ENCODE assay signal across 8 cellular contexts in the genomic region with DNA sequence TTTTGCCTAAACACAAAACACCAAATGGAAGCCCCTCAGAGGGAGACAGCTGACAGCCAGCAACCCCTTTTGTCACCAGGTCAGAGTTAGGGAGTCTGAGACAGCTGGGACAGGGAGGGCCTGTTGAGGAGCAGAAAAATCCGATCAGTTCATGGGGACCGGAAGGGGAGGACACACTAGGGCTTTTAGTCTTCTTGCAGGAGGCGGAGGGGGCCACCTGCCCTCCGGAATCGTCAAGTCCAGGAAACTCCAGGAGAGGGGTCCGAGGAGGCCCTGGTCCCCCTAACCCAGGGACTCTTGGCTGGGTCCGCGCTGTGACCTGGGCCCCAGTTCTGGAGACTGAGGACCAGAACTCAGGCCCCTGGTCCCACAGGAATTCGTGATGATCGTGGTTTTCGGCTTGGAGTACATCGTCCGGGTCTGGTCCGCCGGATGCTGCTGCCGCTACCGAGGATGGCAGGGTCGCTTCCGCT. TPM values are rescaled to one million over a fixed set of nuclear protein-coding genes. Genes with fewer than 3 reads are reported as not detected.
A peak's percentile ranks its signal among the peaks of the same experiment; 100 is the strongest.
DNase-seq lines count a peak whose midpoint lies in the region; ATAC-seq, FAIRE-seq and TF ChIP-seq lines count a peak whose summit lies in the region.

No MANE protein-coding gene starts in this region.

- no peak overlapping the region for H3K9ac ChIP-seq in HUES6 (ENCODE audit: low read length)

- H3K27me3 ChIP-seq in HUES6 (ENCODE audit: control insufficient read depth, insufficient read depth, low read length) (peaks cover 26% of the 10 kb centered on the region), esophagus squamous epithelium (peaks cover 0 to 8% (median 0%) of the 10 kb centered on the region in 4 donors), MG63 (no peaks in the 10 kb centered on the region), small intestine (ENCODE audit: control insufficient read depth in 2 of 2, insufficient read depth in 2 of 2, low read length in 2 of 2) (peaks cover 0 to 2% of the 10 kb centered on the region in 2 donors)

- H3K27ac ChIP-seq in HUES6 (ENCODE audit: low read depth, low read length) (no peak overlapping the region), esophagus squamous epithelium (no peak overlapping the region), small intestine (ENCODE audit: low read depth in 1 of 2, low read length in 1 of 2) (no peak overlapping the region)

- H3K4me3 ChIP-seq in GM12864 (ENCODE audit: low read depth, low read length), result peak overlapping the region; percentile 54
- peak overlapping the region; percentile 62 for H3K4me3 ChIP-seq in HUES6 (ENCODE audit: low read depth, low read length)
- H3K4me3 ChIP-seq in esophagus squamous epithelium, result peak overlapping the region in 3 of 4 donors; percentile 40 to 62 (median 46)
- H3K4me3 ChIP-seq in MG63, result no peak overlapping the region
- H3K4me3 ChIP-seq in small intestine (ENCODE audit: low read depth in 1 of 2, low read length in 2 of 2), result peak overlapping the region in 1 of 2 donors; percentile 42

- intact Hi-C loops in esophagus squamous epithelium (cut with DNase I) (no loop called here), sciatic nerve (cut with DNase I) (no loop called here)

- ATAC-seq in sciatic nerve, result peak; percentile 19

- H3K4me1 ChIP-seq in HUES6 (ENCODE audit: control insufficient read depth, insufficient read depth, low read length), result peaks cover 2% of the 10 kb centered on the region; the same call in 1 of the 2 replicates
- peaks cover 6 to 26% (median 9%) of the 10 kb centered on the region in 3 donors for H3K4me1 ChIP-seq in esophagus squamous epithelium
- no peaks in the 10 kb centered on the region for H3K4me1 ChIP-seq in small intestine (ENCODE audit: control insufficient read depth in 2 of 2, insufficient read depth in 1 of 2, low read depth in 1 of 2, low read length in 1 of 2)

- no peak for TF ChIP-seq POLR2A in esophagus squamous epithelium (IDR thresholded peaks at IDR 0.05)

- DNase-seq in GM12864 (ENCODE audit: low read depth) (no peak), esophagus squamous epithelium (lab: John Stamatoyannopoulos, UW) (no peak), sciatic nerve (ENCODE audit: low spot score) (no peak), MG63 (no peak), small intestine (no peak), SK-N-DZ (ENCODE audit: low spot score) (no peak), NCI-H524 treated with DMSO at 0.1 percent for 48 hours (lab: John Stamatoyannopoulos, UW) (no peak)

- WGBS in esophagus squamous epithelium, 2 donors, result 53 to 67% methylated on average over 9 to 15 of the region's 19 CpGs
- 20 to 36% (median 33%) methylated on average over 18 to 19 of the region's 19 CpGs for WGBS in small intestine, 3 donors

- no peaks in the 10 kb centered on the region for H3K36me3 ChIP-seq in HUES6 (ENCODE audit: control insufficient read depth, insufficient read depth, low read length)
- H3K36me3 ChIP-seq in esophagus squamous epithelium, result no peaks in the 10 kb centered on the region
- no peaks in the 10 kb centered on the region for H3K36me3 ChIP-seq in MG63
- no peaks in the 10 kb centered on the region for H3K36me3 ChIP-seq in small intestine (ENCODE audit: control insufficient read depth in 2 of 2, insufficient read depth in 2 of 2, low read length in 2 of 2)

- H3K9me3 ChIP-seq in HUES6 (ENCODE audit: control insufficient read depth, insufficient read depth, low read depth, low read length) (no peaks in the 10 kb centered on the region), esophagus squamous epithelium (no peaks in the 10 kb centered on the region), MG63 (no peaks in the 10 kb centered on the region), small intestine (ENCODE audit: control insufficient read depth, low read depth) (no peaks in the 10 kb centered on the region)

- TF ChIP-seq CTCF in GM12864 (IDR thresholded peaks at IDR 0.05; ENCODE audit: low read depth, low read length, missing control alignments) (no peak), esophagus squamous epithelium (IDR thresholded peaks at IDR 0.05) (no peak)

- FAIRE-seq in small intestine (lab: Jason Lieb, UNC), result no peak

RNA-seq across cellular contexts. Expression of a gene that starts 34.2 kb away (rescaled TPM):
- total RNA-seq in esophagus squamous epithelium (1 to 10 TPM in 1 of 4 donors, under 1 TPM in 3; 0.50 to 2.1 (median 0.81) TPM), sciatic nerve (2.3 TPM)
- total RNA-seq in MG63 (2014; rRNA removed; shearing (Covaris generic); ENCODE audit: low replicate concordance), result not detected in 2 replicates
- polyA plus RNA-seq in small intestine, result 1 to 10 TPM in 2 of 3 donors, under 1 TPM in 1; 0.45 to 1.9 (median 1.4) TPM
- 2.5 and 2.6 TPM in 2 replicates for polyA plus RNA-seq in SK-N-DZ (2014; cell fraction: cytosol; rRNA removed)
- polyA plus RNA-seq in SK-N-DZ (2014; cell fraction: nucleus; rRNA removed), result 4.0 and 4.4 TPM in 2 replicates

RNA-seq across cellular contexts. Expression of a gene that starts 44.3 kb away (rescaled TPM):
- 10 to 100 TPM; 12.2 to 40.6 (median 22.1) TPM for total RNA-seq in esophagus squamous epithelium
- 5.6 TPM for total RNA-seq in sciatic nerve
- total RNA-seq in MG63 (2014; rRNA removed; shearing (Covaris generic); ENCODE audit: low replicate concordance), result 29.5 and 45.3 TPM in 2 replicates
- 1 to 10 TPM in 1 of 3 donors, under 1 TPM in 1, not detected in 1; 0.54 to 2.7 TPM for polyA plus RNA-seq in small intestine
- polyA plus RNA-seq in SK-N-DZ (2014; cell fraction: cytosol; rRNA removed), result 5.2 and 9.1 TPM in 2 replicates
- 3.8 and 5.3 TPM in 2 replicates for polyA plus RNA-seq in SK-N-DZ (2014; cell fraction: nucleus; rRNA removed)
